8 cellular contexts compared by ENCODE assay signal in genomic region chr17:82494236-82495055, GRCh38. TPM values are rescaled to one million over a fixed set of nuclear protein-coding genes. Genes with fewer than 3 reads are reported as not detected.
A peak's percentile ranks its signal among the peaks of the same experiment; 100 is the strongest.
DNase-seq lines count a peak whose midpoint lies in the region; ATAC-seq, FAIRE-seq and TF ChIP-seq lines count a peak whose summit lies in the region.

No MANE protein-coding gene starts in this region.

- H4K20me1 ChIP-seq in astrocyte (ENCODE audit: insufficient read depth, low read length) = peaks cover 3% of the 10 kb centered on the region
- H4K20me1 ChIP-seq in hepatocyte (ENCODE audit: insufficient read depth, poor library complexity, severe bottlenecking) = no peaks in the 10 kb centered on the region

- H2AFZ ChIP-seq in astrocyte (ENCODE audit: low read depth, low read length) = no peak overlapping the region
- no peak overlapping the region for H2AFZ ChIP-seq in hepatocyte

- peak overlapping the region; percentile 58 for H3K27ac Mint-ChIP-seq in astrocyte (ENCODE audit: unreplicated experiment)

- H3K79me2 ChIP-seq in astrocyte (ENCODE audit: insufficient read depth, low read length) (no peaks in the 10 kb centered on the region), hepatocyte (no peaks in the 10 kb centered on the region)

- H3K4me1 ChIP-seq in astrocyte (ENCODE audit: insufficient read depth, low read length) (peaks cover 16% of the 10 kb centered on the region), hepatocyte (ENCODE audit: insufficient read depth) (peaks cover 3% of the 10 kb centered on the region)

- ATAC-seq in HG02852 (IDR thresholded peaks at IDR 0.05; ENCODE audit: unreplicated experiment) (peak; percentile 62), HG03108 (IDR thresholded peaks at IDR 0.05; ENCODE audit: unreplicated experiment) (no peak)

- H3K9me2 ChIP-seq in hepatocyte (replicated peaks; ENCODE audit: insufficient read depth) = no peaks in the 10 kb centered on the region

- no peak overlapping the region for H3K9ac ChIP-seq in astrocyte (ENCODE audit: low read length)

- peaks cover 3% of the 10 kb centered on the region for H3K4me1 Mint-ChIP-seq in astrocyte (ENCODE audit: low read depth, unreplicated experiment)

- H3K9me3 ChIP-seq in astrocyte (ENCODE audit: insufficient read depth, low read depth, low read length) (no peaks in the 10 kb centered on the region), hepatocyte (ENCODE audit: low read depth) (no peaks in the 10 kb centered on the region)

- H3K27me3 ChIP-seq in astrocyte (ENCODE audit: insufficient read depth, low read length) = no peaks in the 10 kb centered on the region
- H3K27me3 ChIP-seq in hepatocyte = no peaks in the 10 kb centered on the region

- H3K36me3 Mint-ChIP-seq in astrocyte (ENCODE audit: low read depth, unreplicated experiment) = peaks cover 2% of the 10 kb centered on the region

- peak; percentile 76 for FAIRE-seq in astrocyte (lab: Jason Lieb, UNC)

- peak; percentile 92 for DNase-seq in GM12864 (ENCODE audit: low read depth)
- DNase-seq in NCI-H2081 (lab: John Stamatoyannopoulos, UW) = peak; percentile 83 to 88
- peak; percentile 96 for DNase-seq in T1000 (lab: John Stamatoyannopoulos, UW)
- DNase-seq in astrocyte (ENCODE audit: low read depth) = peak; percentile 96
- DNase-seq in hepatocyte (ENCODE audit: low spot score) = peak; percentile 90
- no peak for DNase-seq in retinal pigment epithelial cell (ENCODE audit: low read depth)

- H3K4me3 Mint-ChIP-seq in astrocyte (ENCODE audit: unreplicated experiment) = peak overlapping the region; percentile 77

- peak; percentile 97 for TF ChIP-seq CTCF in GM12864 (IDR thresholded peaks at IDR 0.05; ENCODE audit: low read depth, low read length, missing control alignments)
- TF ChIP-seq CTCF in astrocyte (IDR thresholded peaks at IDR 0.05; ENCODE audit: insufficient read depth, low read depth, low read length) = peak; percentile 98
- TF ChIP-seq CTCF in hepatocyte (IDR thresholded peaks at IDR 0.05; ENCODE audit: poor library complexity) = peak; percentile 89
- peak; percentile 93 for TF ChIP-seq CTCF in retinal pigment epithelial cell (conservative IDR thresholded peaks at IDR 0.05; ENCODE audit: low read depth, low read length)

- no peak overlapping the region for H3K27ac ChIP-seq in astrocyte (ENCODE audit: low read depth, low read length)
- H3K27ac ChIP-seq in hepatocyte = peak overlapping the region; percentile 7

- H3K4me3 ChIP-seq in GM12864 (ENCODE audit: low read depth, low read length) (no peak overlapping the region; the same call in none of the 2 replicates), astrocyte (ENCODE audit: insufficient read depth, low read depth, low read length) (no peak overlapping the region), hepatocyte (no peak overlapping the region), retinal pigment epithelial cell (ENCODE audit: low read length) (no peak overlapping the region)

- 8% methylated on average over 17 of the region's 17 CpGs for WGBS in hepatocyte (ENCODE audit: low lambda C conversion rate, missing lambda C conversion rate)

- H3K27me3 Mint-ChIP-seq in astrocyte (ENCODE audit: low read depth, unreplicated experiment) = peaks cover 3% of the 10 kb centered on the region

- H3K36me3 ChIP-seq in astrocyte (ENCODE audit: insufficient read depth, low read length) (no peaks in the 10 kb centered on the region), hepatocyte (replicated peaks; ENCODE audit: insufficient read depth, low read depth) (no peaks in the 10 kb centered on the region)

- no peaks in the 10 kb centered on the region for H3K9me3 Mint-ChIP-seq in astrocyte (ENCODE audit: unreplicated experiment)

- no peak overlapping the region for H3K4me2 ChIP-seq in astrocyte (ENCODE audit: low read length)
- H3K4me2 ChIP-seq in hepatocyte = peak overlapping the region; percentile 36

RNA-seq across cellular contexts. Expression of gene FOXK2, which starts 25.1 kb away (rescaled TPM):
- total RNA-seq in astrocyte = 57.9 and 68.0 TPM in 2 replicates
- total RNA-seq in hepatocyte = 30.2 and 40.9 TPM in 2 replicates
- 29.5 and 37.7 TPM in 2 replicates for polyA plus RNA-seq in hepatocyte

RNA-seq across cellular contexts. Expression of gene NARF, which starts 35.9 kb away (rescaled TPM):
- total RNA-seq in astrocyte = 62.8 and 64.4 TPM in 2 replicates
- 43.9 and 54.9 TPM in 2 replicates for total RNA-seq in hepatocyte
- polyA plus RNA-seq in hepatocyte = 91.8 and 96.2 TPM in 2 replicates

RNA-seq across cellular contexts. Expression of gene CYBC1, which starts 43.9 kb away (rescaled TPM):
- total RNA-seq in astrocyte = 67.3 and 68.1 TPM in 2 replicates
- total RNA-seq in hepatocyte = 61.9 and 64.6 TPM in 2 replicates
- 76.6 and 81.6 TPM in 2 replicates for polyA plus RNA-seq in hepatocyte
